8 cellular contexts compared by ENCODE assay signal in the genomic region with DNA sequence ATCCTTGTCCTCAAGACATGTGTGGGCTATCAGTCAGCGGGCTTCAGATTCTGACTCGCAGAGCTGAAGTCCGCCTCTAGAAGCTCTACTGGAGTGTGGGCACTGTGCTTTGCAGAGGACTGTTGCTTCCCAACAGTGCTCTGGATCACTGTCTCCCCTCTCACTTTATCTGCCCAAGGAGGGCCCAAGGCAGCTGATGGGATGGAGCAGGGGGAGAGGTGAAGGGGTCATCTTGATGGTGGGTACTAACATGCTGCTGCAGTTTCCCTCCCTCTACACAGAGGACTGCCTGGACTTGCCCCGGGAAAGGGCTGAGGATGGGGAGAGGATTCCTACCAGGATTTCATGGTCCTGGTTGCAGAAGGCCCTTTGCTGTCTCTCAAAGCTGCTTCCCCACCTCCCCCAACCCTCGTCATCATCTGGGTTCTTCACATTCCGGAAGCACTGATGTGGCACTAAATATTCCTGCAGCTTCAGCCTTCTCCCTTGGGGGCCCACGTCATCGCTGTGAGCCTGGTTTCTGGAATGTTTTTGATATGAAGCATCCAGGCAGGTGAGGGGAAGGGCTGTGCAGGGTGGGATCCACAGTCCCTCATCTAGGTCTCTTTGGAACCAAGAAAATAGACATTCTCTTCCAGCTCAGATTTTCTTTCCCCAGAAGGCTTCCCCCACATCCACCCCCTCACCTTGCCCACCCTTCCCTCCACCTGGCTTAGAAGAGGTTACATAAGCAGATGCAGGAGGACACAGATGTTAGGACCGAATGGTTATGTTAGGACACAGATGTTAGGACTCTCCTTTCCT. TPM values are rescaled to one million over a fixed set of nuclear protein-coding genes. Genes with fewer than 3 reads are reported as not detected.
DNase-seq lines count a peak whose midpoint lies in the region; ATAC-seq and TF ChIP-seq lines count a peak whose summit lies in the region.

No MANE protein-coding gene starts in this region.

- H3K9me3 ChIP-seq in OCI-LY1 (ENCODE audit: low read length) = no peaks in the 10 kb centered on the region
- no peaks in the 10 kb centered on the region for H3K9me3 ChIP-seq in colonic mucosa

- ATAC-seq in HG02938 (IDR thresholded peaks at IDR 0.05; ENCODE audit: unreplicated experiment) = no peak

- no peak overlapping the region for H2AFZ ChIP-seq in OCI-LY1 (ENCODE audit: low read length)

- no peaks in the 10 kb centered on the region for H3K79me2 ChIP-seq in OCI-LY1 (ENCODE audit: insufficient read depth, low read length)

- intact Hi-C loops in colonic mucosa (cut with DNase I) = no loop called here

- no peaks in the 10 kb centered on the region for H3K27me3 ChIP-seq in OCI-LY1 (ENCODE audit: insufficient read depth, low read length)
- H3K27me3 ChIP-seq in colonic mucosa = no peaks in the 10 kb centered on the region

- DNase-seq in GM04504 (ENCODE audit: low read depth) (peak; percentile 93), epithelial cell of prostate (ENCODE audit: low read depth, low spot score) (no peak), renal cortical epithelial cell (ENCODE audit: low read depth) (peak; percentile 97), colonic mucosa (no peak), hypothalamus (lab: John Stamatoyannopoulos, UW) (no peak)
- DNase-seq in stimulated activated CD4-positive, alpha-beta T cell treated with anti-CD3 and anti-CD28 coated beads, Interleukin-4, amount 100 ng/mL, for 4 hours = no peak

- TF ChIP-seq CTCF in OCI-LY1 (IDR thresholded peaks at IDR 0.05; ENCODE audit: low read length) (no peak), colonic mucosa (IDR thresholded peaks at IDR 0.05) (no peak)

- 0 out of 2 replicates have a peak, but pooled peaks cover 11% of the 10 kb centered on the region for H3F3A ChIP-seq in OCI-LY1 (ENCODE audit: insufficient read depth, low read length)

- no peaks in the 10 kb centered on the region for H3K9me2 ChIP-seq in OCI-LY1 (ENCODE audit: low read depth, low read length)

- H3K4me1 ChIP-seq in OCI-LY1 (ENCODE audit: insufficient read depth, low read length, severe bottlenecking) (peaks cover 68% of the 10 kb centered on the region), colonic mucosa (no peaks in the 10 kb centered on the region)

- no peak overlapping the region for H3K4me3 ChIP-seq in OCI-LY1 (ENCODE audit: low read depth, low read length, poor library complexity, severe bottlenecking)
- H3K4me3 ChIP-seq in colonic mucosa = no peak overlapping the region

- H3K4me2 ChIP-seq in OCI-LY1 (ENCODE audit: low read length) = no peak overlapping the region

- H3K27ac ChIP-seq in OCI-LY1 (ENCODE audit: low read depth, low read length, poor library complexity, severe bottlenecking) (peak overlapping the region; percentile 58), epithelial cell of prostate (peak overlapping the region; percentile 96), colonic mucosa (no peak overlapping the region)

- no peak overlapping the region; the same call in 1 of the 2 replicates for H3K9ac ChIP-seq in OCI-LY1 (ENCODE audit: low read length)
- H3K9ac ChIP-seq in colonic mucosa (ENCODE audit: low read depth in 2 of 2, low read length in 2 of 2) = no peak overlapping the region

- no peaks in the 10 kb centered on the region for H4K20me1 ChIP-seq in OCI-LY1 (ENCODE audit: insufficient read depth, low read length)

- peaks cover 15% of the 10 kb centered on the region for H3K36me3 ChIP-seq in OCI-LY1 (ENCODE audit: insufficient read depth, low read length)
- H3K36me3 ChIP-seq in colonic mucosa = peaks cover 8% of the 10 kb centered on the region

RNA-seq across cellular contexts. Expression of a gene that starts 23.2 kb away (rescaled TPM):
- total RNA-seq in renal cortical epithelial cell = 34.6 and 59.6 TPM in 2 replicates
- 10 to 100 TPM; 21.2 to 27.2 TPM for total RNA-seq in colonic mucosa

RNA-seq across cellular contexts. Expression of a gene that starts 58.3 kb away (rescaled TPM):
- total RNA-seq in renal cortical epithelial cell (0.17 TPM in 1 of 2 replicates, not detected in the other), colonic mucosa (under 1 TPM; 0.44 to 0.58 TPM)

Comparison
In these comparisons a context has a peak if more than half of its experiments do, and no peak if none do; other contexts are left out.
1. DNase-seq: peak in GM04504 (single experiment) and renal cortical epithelial cell (single experiment); none in epithelial cell of prostate (single experiment), colonic mucosa (single experiment), stimulated activated CD4-positive, alpha-beta T cell treated with anti-CD3 and anti-CD28 coated beads, Interleukin-4, amount 100 ng/mL, for 4 hours (0 of 2) and hypothalamus (0 of 51).